In the genomic region with DNA sequence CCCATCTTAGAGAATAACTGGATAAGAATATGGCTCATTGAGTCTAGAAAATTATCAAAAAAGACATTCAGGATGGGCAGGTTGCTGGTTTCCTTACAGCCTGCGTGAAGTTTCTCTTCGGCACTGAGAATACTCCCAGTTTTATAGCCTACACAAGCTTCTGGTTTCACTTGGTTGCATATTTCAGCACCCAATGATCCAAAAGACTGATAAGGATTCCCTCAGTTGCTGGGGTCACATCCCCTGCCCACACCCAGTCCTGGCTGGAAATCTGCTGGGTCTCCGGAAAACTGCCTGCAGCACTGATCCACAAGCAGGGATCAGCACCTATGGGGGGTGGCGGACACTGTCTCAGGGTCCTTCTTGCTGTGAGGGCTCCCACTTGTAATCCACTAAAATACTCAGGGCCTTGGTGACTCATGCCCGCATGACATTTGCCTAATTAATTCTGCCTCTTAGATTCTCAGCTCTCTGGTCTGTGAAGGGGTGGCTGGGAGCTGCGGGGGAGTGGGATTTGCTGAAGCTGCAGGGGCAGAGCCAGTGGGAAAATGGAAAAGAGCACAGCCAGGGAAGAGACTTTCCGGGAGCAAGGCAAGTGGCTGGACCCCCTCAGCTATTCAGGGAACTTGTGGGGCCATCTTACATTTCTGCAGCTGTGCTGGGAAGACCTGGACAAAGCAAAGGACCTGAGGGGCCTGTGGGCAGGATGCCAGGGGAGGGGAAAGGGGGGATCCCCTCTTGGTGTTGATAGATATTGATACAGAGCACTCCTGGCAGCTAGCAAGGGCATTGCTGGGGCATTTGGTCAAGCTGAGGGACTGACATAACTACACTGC, we compare ENCODE assay signal across 21 cellular contexts.
"Had no signal": no experiment of that assay in that cellular context is flagged by ENCODE, and none has a peak within 500 bp of the region (broad histone marks: within the 10 kb centered on the region; RNA-seq: fewer than 3 reads in every experiment).

No MANE protein-coding gene starts in this region.

- H3K9me3 Mint-ChIP-seq: activated T-cell treated with anti-CD3 and anti-CD28 coated beads, Interleukin-2, amount 50 U/mL, for 4 hours; T-helper 2 cell treated with Interferon-gamma antibody and Interleukin-4, amounts not matched to agents 5 μg/mL and 100 μg/mL, for 36 hours; type B pancreatic cell had no signal

- H3K4me1 Mint-ChIP-seq: mesothelial cell of epicardium had no signal

- H3K36me3 ChIP-seq: breast epithelium, esophagus muscularis mucosa, neutrophil had no signal

- H3K4me1 ChIP-seq: breast epithelium, esophagus muscularis mucosa had no signal

- H3K27ac ChIP-seq: breast epithelium, esophagus muscularis mucosa, neutrophil had no signal

- H3K36me3 Mint-ChIP-seq: activated CD4-positive, alpha-beta memory T cell treated with anti-CD3 and anti-CD28 coated beads for 36 hours; activated naive CD4-positive, alpha-beta T cell treated with anti-CD3 and anti-CD28 coated beads, Interleukin-2, amount 50 U/mL, for 72 hours; mesothelial cell of epicardium; type B pancreatic cell had no signal

- H3K27ac Mint-ChIP-seq: activated CD4-positive, alpha-beta memory T cell treated with anti-CD3 and anti-CD28 coated beads for 36 hours; activated naive CD4-positive, alpha-beta T cell treated with anti-CD3 and anti-CD28 coated beads, Interleukin-2, amount 50 U/mL, for 72 hours; mesothelial cell of epicardium; progenitor cell of endocrine pancreas; T-helper 2 cell treated with Interferon-gamma antibody and Interleukin-4, amounts not matched to agents 5 μg/mL and 100 μg/mL, for 36 hours; type B pancreatic cell had no signal

- H3K27me3 ChIP-seq: breast epithelium, esophagus muscularis mucosa, neutrophil had no signal

- FAIRE-seq: endometrium, keratinocyte had no signal

- H3K4me3 ChIP-seq: breast epithelium, dorsolateral prefrontal cortex, esophagus muscularis mucosa had no signal

- H3K9me3 ChIP-seq: esophagus muscularis mucosa, neutrophil had no signal

- DNase-seq: activated CD4-positive, alpha-beta memory T cell treated with anti-CD3 and anti-CD28 coated beads for 36 hours; activated CD4-positive, CD25-positive, alpha-beta regulatory T cell treated with anti-CD3 and anti-CD28 coated beads, Interleukin-2, amount 50 U/mL, for 72 hours; activated effector memory CD4-positive, alpha-beta T cell treated with anti-CD3 and anti-CD28 coated beads, Interleukin-2, amount 50 U/mL, for 16 hours; activated T-cell treated with anti-CD3 and anti-CD28 coated beads, Interleukin-2, amount 50 U/mL, for 4 hours; glutamatergic neuron; left ventricle myocardium superior; stimulated activated CD4-positive, alpha-beta T cell treated with anti-CD3 and anti-CD28 coated beads, Interleukin-2, amount 100 ng/mL, for 24 hours; stimulated activated naive CD4-positive, alpha-beta T cell; substantia nigra; SW 1271 had no signal

- H3K4me3 Mint-ChIP-seq: activated CD4-positive, alpha-beta memory T cell treated with anti-CD3 and anti-CD28 coated beads for 36 hours; activated T-cell treated with anti-CD3 and anti-CD28 coated beads, Interleukin-2, amount 50 U/mL, for 4 hours; mesothelial cell of epicardium; T-helper 2 cell treated with Interferon-gamma antibody and Interleukin-4, amounts not matched to agents 5 μg/mL and 100 μg/mL, for 36 hours; type B pancreatic cell had no signal
